ENCODE assay signal across 16 cellular contexts in the genomic region with DNA sequence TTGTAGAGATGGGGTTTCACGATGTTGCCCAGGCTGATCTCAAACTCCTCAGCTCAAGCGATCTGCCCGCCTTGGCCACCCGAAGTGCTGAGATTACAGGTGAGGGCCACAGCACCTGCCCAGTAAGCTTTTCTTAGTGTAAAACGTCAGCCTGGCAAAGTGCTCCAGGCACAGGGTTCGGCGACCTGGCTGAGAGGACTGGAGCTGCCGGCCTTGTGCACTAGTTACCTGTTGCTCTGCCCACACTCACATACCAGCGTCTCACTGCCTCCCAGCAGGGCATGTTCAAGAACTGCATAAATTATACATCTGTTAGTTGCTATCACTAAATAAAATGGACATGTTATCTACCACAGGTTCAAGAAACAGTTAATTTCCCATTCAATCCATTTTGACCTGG. TPM values are rescaled to one million over a fixed set of nuclear protein-coding genes. Genes with fewer than 3 reads are reported as not detected.
DNase-seq lines count a peak whose midpoint lies in the region; ATAC-seq and TF ChIP-seq lines count a peak whose summit lies in the region.
"Had no signal": no experiment of that assay in that cellular context is flagged by ENCODE, and none has a peak within 500 bp of the region (broad histone marks: within the 10 kb centered on the region; RNA-seq: fewer than 3 reads in every experiment).

No MANE protein-coding gene starts in this region.

- H3K27ac ChIP-seq in endodermal cell (ENCODE audit: low read depth, low read length): no peak overlapping the region
- no peak overlapping the region for H3K27ac ChIP-seq in upper lobe of right lung

- no peaks in the 10 kb centered on the region for H3K27me3 Mint-ChIP-seq in activated naive CD8-positive, alpha-beta T cell treated with anti-CD3 and anti-CD28 coated beads for 36 hours
- H3K27me3 Mint-ChIP-seq in activated naive CD8-positive, alpha-beta T cell treated with anti-CD3 and anti-CD28 coated beads, Interleukin-2, amount 50 U/mL, for 24 hours: no peaks in the 10 kb centered on the region
- H3K27me3 Mint-ChIP-seq in endodermal cell (ENCODE audit: insufficient read depth) (no peaks in the 10 kb centered on the region), nephron progenitor cell (ENCODE audit: low read depth, poor library complexity) (no peaks in the 10 kb centered on the region)
- H3K27me3 Mint-ChIP-seq: B cell; CD4-positive, alpha-beta T cell had no signal

- H3K9me3 ChIP-seq in endodermal cell (ENCODE audit: control insufficient read depth, low read length) (no peaks in the 10 kb centered on the region), upper lobe of right lung (no peaks in the 10 kb centered on the region)

- ATAC-seq in activated naive CD8-positive, alpha-beta T cell treated with anti-CD3 and anti-CD28 coated beads, Interleukin-2, amount 50 U/mL, for 24 hours: no peak
- ATAC-seq in upper lobe of right lung: peak; percentile 78
- no peak for ATAC-seq in HG02588 (IDR thresholded peaks at IDR 0.05; ENCODE audit: unreplicated experiment)
- ATAC-seq: HCT116 had no signal

- no peaks in the 10 kb centered on the region for H3K36me3 Mint-ChIP-seq in activated naive CD8-positive, alpha-beta T cell treated with anti-CD3 and anti-CD28 coated beads for 36 hours
- H3K36me3 Mint-ChIP-seq in activated naive CD8-positive, alpha-beta T cell treated with anti-CD3 and anti-CD28 coated beads, Interleukin-2, amount 50 U/mL, for 24 hours (ENCODE audit: low read depth): peaks cover 14% of the 10 kb centered on the region
- H3K36me3 Mint-ChIP-seq in endodermal cell (ENCODE audit: low read depth) (peaks cover 46% of the 10 kb centered on the region), nephron progenitor cell (ENCODE audit: low read depth) (peaks cover 30% of the 10 kb centered on the region)

- H3K36me3 ChIP-seq in endodermal cell (ENCODE audit: control insufficient read depth, insufficient read depth, low read length) (peaks cover 48% of the 10 kb centered on the region), upper lobe of right lung (peaks cover 24% of the 10 kb centered on the region)

- H3K27ac Mint-ChIP-seq in activated naive CD8-positive, alpha-beta T cell treated with anti-CD3 and anti-CD28 coated beads for 36 hours: peak overlapping the region; percentile 47
- H3K27ac Mint-ChIP-seq in activated naive CD8-positive, alpha-beta T cell treated with anti-CD3 and anti-CD28 coated beads, Interleukin-2, amount 50 U/mL, for 24 hours: no peak overlapping the region
- no peak overlapping the region for H3K27ac Mint-ChIP-seq in endodermal cell
- H3K27ac Mint-ChIP-seq in nephron progenitor cell: peak overlapping the region; percentile 59
- H3K27ac Mint-ChIP-seq: B cell; CD4-positive, alpha-beta T cell had no signal

- no peak for TF ChIP-seq CTCF in endodermal cell (conservative IDR thresholded peaks at IDR 0.05)
- TF ChIP-seq CTCF in nephron progenitor cell (IDR thresholded peaks at IDR 0.05): no peak
- no peak for TF ChIP-seq CTCF in upper lobe of right lung (IDR thresholded peaks at IDR 0.05)

- H3K9ac ChIP-seq in endodermal cell (ENCODE audit: extremely low read depth, low read length, poor library complexity, severe bottlenecking): no peak overlapping the region

- WGBS in endodermal cell (ENCODE audit: insufficient coverage in 1 of 2, insufficient read length in 1 of 2), 2 experiments: 86 to 92% methylated on average over 6 to 9 of the region's 9 CpGs

- H3K4me1 Mint-ChIP-seq in activated naive CD8-positive, alpha-beta T cell treated with anti-CD3 and anti-CD28 coated beads for 36 hours: no peaks in the 10 kb centered on the region
- H3K4me1 Mint-ChIP-seq in activated naive CD8-positive, alpha-beta T cell treated with anti-CD3 and anti-CD28 coated beads, Interleukin-2, amount 50 U/mL, for 24 hours: no peaks in the 10 kb centered on the region
- H3K4me1 Mint-ChIP-seq in endodermal cell (peaks cover 5% of the 10 kb centered on the region), nephron progenitor cell (peaks cover 4% of the 10 kb centered on the region)

- no peaks in the 10 kb centered on the region for H3K9me3 Mint-ChIP-seq in activated naive CD8-positive, alpha-beta T cell treated with anti-CD3 and anti-CD28 coated beads for 36 hours
- H3K9me3 Mint-ChIP-seq in activated naive CD8-positive, alpha-beta T cell treated with anti-CD3 and anti-CD28 coated beads, Interleukin-2, amount 50 U/mL, for 24 hours: no peaks in the 10 kb centered on the region
- H3K9me3 Mint-ChIP-seq in endodermal cell (no peaks in the 10 kb centered on the region), nephron progenitor cell (no peaks in the 10 kb centered on the region)
- H3K9me3 Mint-ChIP-seq: CD4-positive, alpha-beta T cell had no signal

- no peak for DNase-seq in activated naive CD8-positive, alpha-beta T cell treated with anti-CD3 and anti-CD28 coated beads for 36 hours
- DNase-seq in activated naive CD8-positive, alpha-beta T cell treated with anti-CD3 and anti-CD28 coated beads, Interleukin-2, amount 50 U/mL, for 24 hours: no peak
- DNase-seq in endodermal cell (peak; percentile 52), nephron progenitor cell (no peak), upper lobe of right lung (no peak), GM03348 (ENCODE audit: low spot score) (no peak), T1000 (lab: John Stamatoyannopoulos, UW) (no peak)
- DNase-seq: ACHN; CD4-positive, alpha-beta T cell; DMS153; DMS79 treated with DMSO at 0.1 percent for 48 hours; EL; IMR-90 had no signal

- H3K4me3 Mint-ChIP-seq in activated naive CD8-positive, alpha-beta T cell treated with anti-CD3 and anti-CD28 coated beads for 36 hours: no peak overlapping the region
- no peak overlapping the region for H3K4me3 Mint-ChIP-seq in activated naive CD8-positive, alpha-beta T cell treated with anti-CD3 and anti-CD28 coated beads, Interleukin-2, amount 50 U/mL, for 24 hours
- H3K4me3 Mint-ChIP-seq in endodermal cell: no peak overlapping the region
- H3K4me3 Mint-ChIP-seq in nephron progenitor cell: no peak overlapping the region
- H3K4me3 Mint-ChIP-seq: B cell; CD4-positive, alpha-beta T cell had no signal

- intact Hi-C loops in upper lobe of right lung (cut with DNase I): no loop called here

- H3K4me1 ChIP-seq in endodermal cell (ENCODE audit: control insufficient read depth, insufficient read depth, low read length) (no peaks in the 10 kb centered on the region), upper lobe of right lung (peaks cover 10% of the 10 kb centered on the region)

- H3K4me3 ChIP-seq in endodermal cell (ENCODE audit: low read length) (no peak overlapping the region), upper lobe of right lung (no peak overlapping the region)

- H3K27me3 ChIP-seq in endodermal cell (ENCODE audit: control insufficient read depth, insufficient read depth, low read length, poor library complexity, severe bottlenecking): no peaks in the 10 kb centered on the region
- no peaks in the 10 kb centered on the region for H3K27me3 ChIP-seq in upper lobe of right lung

RNA-seq across cellular contexts. Expression of a gene that starts 55.2 kb away (rescaled TPM):
- total RNA-seq in activated naive CD8-positive, alpha-beta T cell treated with anti-CD3 and anti-CD28 coated beads for 36 hours: 10 to 100 TPM; 40.9 to 41.3 TPM
- total RNA-seq in endodermal cell (10 to 100 TPM; 25.0 to 28.9 TPM), upper lobe of right lung (76.7 TPM)
- 47.9 TPM for polyA plus RNA-seq in endodermal cell (2013, experiment 1 of 2)
- 44.7 TPM for polyA plus RNA-seq in endodermal cell (2013, experiment 2 of 2)

Comparison
In these comparisons a context has a peak if more than half of its experiments do, and no peak if none do; other contexts are left out.
1. H3K27ac Mint-ChIP-seq: peak in activated naive CD8-positive, alpha-beta T cell treated with anti-CD3 and anti-CD28 coated beads for 36 hours (single experiment) and nephron progenitor cell (single experiment); none in activated naive CD8-positive, alpha-beta T cell treated with anti-CD3 and anti-CD28 coated beads, Interleukin-2, amount 50 U/mL, for 24 hours (single experiment) and endodermal cell (single experiment).